Comparison of ENCODE assay signal across 1 cellular context in genomic region chr3:18740631-18741583, GRCh38.
TF ChIP-seq lines count a peak whose summit lies in the region.

No MANE protein-coding gene starts in this region.

TF ChIP-seq in GM12878, 131 proteins besides CTCF, POLR2A, EP300 and RAD21 (continued from another document):
- TF ChIP-seq ZBTB11 (CRISPR knock-in tag; IDR thresholded peaks at IDR 0.05): no peak
- no peak for TF ChIP-seq SUZ12 (IDR thresholded peaks at IDR 0.05; ENCODE audit: unreplicated experiment)
